In genomic region chr17:9148908-9149536, GRCh38 we compare ENCODE assay signal across 19 cellular contexts.
"Had no signal": no experiment of that assay in that cellular context is flagged by ENCODE, and none has a peak within 500 bp of the region (broad histone marks: within the 10 kb centered on the region; RNA-seq: fewer than 3 reads in every experiment).

No MANE protein-coding gene starts in this region.

- H3K4me1 ChIP-seq: adrenal gland, breast epithelium, foreskin keratinocyte had no signal

- H3K27me3 ChIP-seq: adrenal gland, breast epithelium, foreskin keratinocyte had no signal

- H3K4me3 ChIP-seq: adrenal gland, breast epithelium, coronary artery, lower lobe of right lung had no signal

- H3K27ac ChIP-seq: adrenal gland, breast epithelium, coronary artery, epithelial cell of prostate, foreskin keratinocyte, lower lobe of right lung had no signal

- DNase-seq: activated B cell treated with CpG ODN at 0.5 μM for 24 hours; activated CD4-positive, alpha-beta T cell treated with anti-CD3 and anti-CD28 coated beads for 36 hours; activated CD4-positive, alpha-beta T cell treated with anti-CD3 and anti-CD28 coated beads, Interleukin-2, amount 50 U/mL, for 48 hours; activated CD8-positive, alpha-beta memory T cell treated with anti-CD3 and anti-CD28 coated beads, Interleukin-2, amount 50 U/mL, for 48 hours; activated naive CD4-positive, alpha-beta T cell; activated T-cell treated with anti-CD3 and anti-CD28 coated beads, Interleukin-2, amount 50 U/mL, for 4 hours; adrenal gland; foreskin keratinocyte; kidney; lower lobe of right lung; stimulated activated CD4-positive, alpha-beta T cell treated with anti-CD3 and anti-CD28 coated beads, Interleukin-4, amount 100 ng/mL, for 1 hour; stimulated activated naive CD4-positive, alpha-beta T cell; T-helper 1 cell had no signal

- ATAC-seq: activated CD4-positive, alpha-beta T cell treated with anti-CD3 and anti-CD28 coated beads for 36 hours; activated T-cell treated with anti-CD3 and anti-CD28 coated beads, Interleukin-2, amount 50 U/mL, for 4 hours; foreskin keratinocyte; left lobe of liver; lower lobe of right lung; natural killer cell treated with Interleukin-12 subunit alpha and Interleukin-12 subunit beta and Interleukin-15 and Interleukin-18, amount 100 ng/mL, for 72 hours; sciatic nerve had no signal

- H3K36me3 ChIP-seq: adrenal gland, breast epithelium, lower lobe of right lung had no signal

- H3K9me3 ChIP-seq: adrenal gland, breast epithelium, lower lobe of right lung had no signal
